In the genomic region with DNA sequence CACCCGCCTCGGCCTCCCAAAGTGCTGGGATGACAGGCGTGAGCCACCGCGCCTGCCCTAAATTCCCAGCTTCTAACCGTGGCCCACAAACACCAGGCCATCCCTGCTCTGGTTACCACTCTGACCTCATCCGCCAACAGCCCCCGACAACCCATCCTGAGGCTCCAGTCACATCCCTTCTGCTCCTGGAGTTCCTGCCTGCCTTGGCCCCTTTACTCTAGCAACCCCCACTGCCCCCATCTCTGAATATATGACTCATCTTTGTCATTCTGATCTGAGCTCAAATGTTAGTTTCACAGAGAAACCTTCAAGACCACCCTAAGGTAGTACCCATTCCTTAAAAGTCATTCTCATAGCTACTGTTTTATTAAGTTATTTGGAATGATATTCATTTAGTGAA, we compare ENCODE assay signal across 1 cellular context.
TF ChIP-seq lines count a peak whose summit lies in the region.

No MANE protein-coding gene starts in this region.

TF ChIP-seq in HEK293, 187 proteins besides CTCF, POLR2A, EP300 and RAD21 (continued from another document):
- TF ChIP-seq SALL2 (tag by site-specific recombination; IDR thresholded peaks at IDR 0.05; ENCODE audit: borderline replicate concordance) (no peak), ZNF433 (tag by site-specific recombination; IDR thresholded peaks at IDR 0.05; ENCODE audit: low read depth) (no peak), REPIN1 (tag by site-specific recombination; IDR thresholded peaks at IDR 0.05; ENCODE audit: low read depth) (no peak), ZNF610 (tag by site-specific recombination; IDR thresholded peaks at IDR 0.05; ENCODE audit: borderline replicate concordance) (no peak), ZNF202 (tag by site-specific recombination; IDR thresholded peaks at IDR 0.05; ENCODE audit: borderline replicate concordance) (peak; percentile 5; the same call in 1 of the 2 replicates), MEIS1 (CRISPR knock-in tag; IDR thresholded peaks at IDR 0.05; ENCODE audit: borderline replicate concordance) (no peak), ZFP41 (tag by site-specific recombination; IDR thresholded peaks at IDR 0.05; ENCODE audit: borderline replicate concordance) (no peak), GLI4 (tag by site-specific recombination; IDR thresholded peaks at IDR 0.05) (no peak)
- TF ChIP-seq, protein P1, sequence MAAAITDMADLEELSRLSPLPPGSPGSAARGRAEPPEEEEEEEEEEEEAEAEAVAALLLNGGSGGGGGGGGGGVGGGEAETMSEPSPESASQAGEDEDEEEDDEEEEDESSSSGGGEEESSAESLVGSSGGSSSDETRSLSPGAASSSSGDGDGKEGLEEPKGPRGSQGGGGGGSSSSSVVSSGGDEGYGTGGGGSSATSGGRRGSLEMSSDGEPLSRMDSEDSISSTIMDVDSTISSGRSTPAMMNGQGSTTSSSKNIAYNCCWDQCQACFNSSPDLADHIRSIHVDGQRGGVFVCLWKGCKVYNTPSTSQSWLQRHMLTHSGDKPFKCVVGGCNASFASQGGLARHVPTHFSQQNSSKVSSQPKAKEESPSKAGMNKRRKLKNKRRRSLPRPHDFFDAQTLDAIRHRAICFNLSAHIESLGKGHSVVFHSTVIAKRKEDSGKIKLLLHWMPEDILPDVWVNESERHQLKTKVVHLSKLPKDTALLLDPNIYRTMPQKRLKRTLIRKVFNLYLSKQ (tag by site-specific recombination; IDR thresholded peaks at IDR 0.05; ENCODE audit: borderline replicate concordance): no peak
- TF ChIP-seq, protein P2, sequence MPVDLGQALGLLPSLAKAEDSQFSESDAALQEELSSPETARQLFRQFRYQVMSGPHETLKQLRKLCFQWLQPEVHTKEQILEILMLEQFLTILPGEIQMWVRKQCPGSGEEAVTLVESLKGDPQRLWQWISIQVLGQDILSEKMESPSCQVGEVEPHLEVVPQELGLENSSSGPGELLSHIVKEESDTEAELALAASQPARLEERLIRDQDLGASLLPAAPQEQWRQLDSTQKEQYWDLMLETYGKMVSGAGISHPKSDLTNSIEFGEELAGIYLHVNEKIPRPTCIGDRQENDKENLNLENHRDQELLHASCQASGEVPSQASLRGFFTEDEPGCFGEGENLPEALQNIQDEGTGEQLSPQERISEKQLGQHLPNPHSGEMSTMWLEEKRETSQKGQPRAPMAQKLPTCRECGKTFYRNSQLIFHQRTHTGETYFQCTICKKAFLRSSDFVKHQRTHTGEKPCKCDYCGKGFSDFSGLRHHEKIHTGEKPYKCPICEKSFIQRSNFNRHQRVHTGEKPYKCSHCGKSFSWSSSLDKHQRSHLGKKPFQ (tag by site-specific recombination; IDR thresholded peaks at IDR 0.05): no peak
